20 cellular contexts compared by ENCODE assay signal in genomic region chr2:169225906-169226305, GRCh38.
"Had no signal": no experiment of that assay in that cellular context is flagged by ENCODE, and none has a peak within 500 bp of the region (broad histone marks: within the 10 kb centered on the region; RNA-seq: fewer than 3 reads in every experiment).

No MANE protein-coding gene starts in this region.

- ATAC-seq: effector memory CD8-positive, alpha-beta T cell; gastroesophageal sphincter; heart left ventricle; left ventricle myocardium superior; lower lobe of right lung; natural killer cell; pancreas; right lobe of liver; stimulated activated naive CD8-positive, alpha-beta T cell treated with anti-CD3 and anti-CD28 coated beads, Interleukin-15, amount 100 ng/mL, for 72 hours had no signal

- DNase-seq: cerebellar nuclear complex; cortex of kidney; effector memory CD8-positive, alpha-beta T cell; foreskin fibroblast; heart left ventricle; kidney; left ventricle myocardium superior; lower lobe of right lung; natural killer cell; pancreas; right lobe of liver; small intestine; stimulated activated CD4-positive, alpha-beta T cell treated with anti-CD3 and anti-CD28 coated beads, Interleukin-15, amount 100 ng/mL, for 24 hours; stimulated activated CD4-positive, alpha-beta T cell treated with anti-CD3 and anti-CD28 coated beads, Interleukin-4, amount 100 ng/mL, for 1 hour; stimulated activated CD8-positive, alpha-beta memory T cell treated with anti-CD3 and anti-CD28 coated beads, Interleukin-4, amount 100 ng/mL, for 48 hours; stimulated activated naive CD4-positive, alpha-beta T cell; stimulated activated naive CD8-positive, alpha-beta T cell treated with anti-CD3 and anti-CD28 coated beads, Interleukin-15, amount 100 ng/mL, for 72 hours had no signal

- H3K4me3 ChIP-seq: gastroesophageal sphincter, heart left ventricle, hepatocyte, lower lobe of right lung, pancreas, right lobe of liver, suprapubic skin had no signal
